ENCODE assay signal across 19 cellular contexts in genomic region chr22:16721969-16722368, GRCh38.
"Had no signal": no experiment of that assay in that cellular context is flagged by ENCODE, and none has a peak within 500 bp of the region (broad histone marks: within the 10 kb centered on the region; RNA-seq: fewer than 3 reads in every experiment).

No MANE protein-coding gene starts in this region.

- H3K9me3 Mint-ChIP-seq: activated CD4-positive, alpha-beta T cell treated with anti-CD3 and anti-CD28 coated beads, Interleukin-2, amount 10 ng/mL, durations not matched to agents 7 days and 5 days; activated naive CD4-positive, alpha-beta T cell treated with anti-CD3 and anti-CD28 coated beads for 36 hours had no signal

- H3K4me3 Mint-ChIP-seq: activated B cell treated with CpG ODN at 0.5 μM for 24 hours; activated CD4-positive, alpha-beta T cell treated with anti-CD3 and anti-CD28 coated beads, Interleukin-2, amount 10 ng/mL, durations not matched to agents 7 days and 5 days; activated naive CD4-positive, alpha-beta T cell treated with anti-CD3 and anti-CD28 coated beads for 36 hours; nephron progenitor cell; stimulated activated naive CD8-positive, alpha-beta T cell treated with anti-CD3 and anti-CD28 coated beads, Interleukin-15, Interleukin-2, amounts not matched to agents 100 ng/mL and 50 ng/mL, for 24 hours had no signal

- H3K9me3 ChIP-seq: heart right ventricle, ovary, testis had no signal

- H3K27me3 ChIP-seq: ovary, testis had no signal

- H3K4me1 Mint-ChIP-seq: activated CD4-positive, alpha-beta T cell treated with anti-CD3 and anti-CD28 coated beads, Interleukin-2, amount 10 ng/mL, durations not matched to agents 7 days and 5 days; nephron progenitor cell had no signal

- ATAC-seq: heart right ventricle, left lobe of liver had no signal

- H3K27ac ChIP-seq: coronary artery, ovary, testis had no signal

- H3K27ac Mint-ChIP-seq: activated B cell treated with CpG ODN at 0.5 μM for 24 hours; activated CD4-positive, alpha-beta T cell treated with anti-CD3 and anti-CD28 coated beads, Interleukin-2, amount 10 ng/mL, durations not matched to agents 7 days and 5 days; activated naive CD4-positive, alpha-beta T cell treated with anti-CD3 and anti-CD28 coated beads for 36 hours; nephron progenitor cell; stimulated activated naive CD8-positive, alpha-beta T cell treated with anti-CD3 and anti-CD28 coated beads, Interleukin-15, Interleukin-2, amounts not matched to agents 100 ng/mL and 50 ng/mL, for 24 hours had no signal

- FAIRE-seq: frontal cortex, TTC549 had no signal

- H3K4me3 ChIP-seq: coronary artery, heart right ventricle, ovary, testis had no signal

- H3K36me3 ChIP-seq: heart right ventricle, ovary had no signal

- DNase-seq: activated B cell treated with CpG ODN at 0.5 μM for 24 hours; activated CD4-positive, alpha-beta T cell treated with anti-CD3 and anti-CD28 coated beads, Interleukin-2, amount 10 ng/mL, durations not matched to agents 7 days and 5 days; activated CD8-positive, alpha-beta memory T cell treated with anti-CD3 and anti-CD28 coated beads for 24 hours; activated naive CD4-positive, alpha-beta T cell treated with anti-CD3 and anti-CD28 coated beads for 36 hours; caudate nucleus; effector CD8-positive, alpha-beta T cell; heart right ventricle; islet precursor cell; mesenchymal stem cell; nephron progenitor cell; ovary; stimulated activated CD4-positive, alpha-beta T cell treated with anti-CD3 and anti-CD28 coated beads, Interleukin-2, amount 100 ng/mL, for 48 hours; stimulated activated CD8-positive, alpha-beta memory T cell treated with anti-CD3 and anti-CD28 coated beads, Interleukin-4, amount 100 ng/mL, for 48 hours; testis had no signal

- H3K4me1 ChIP-seq: testis had no signal
